ENCODE assay signal across 18 cellular contexts in the genomic region with DNA sequence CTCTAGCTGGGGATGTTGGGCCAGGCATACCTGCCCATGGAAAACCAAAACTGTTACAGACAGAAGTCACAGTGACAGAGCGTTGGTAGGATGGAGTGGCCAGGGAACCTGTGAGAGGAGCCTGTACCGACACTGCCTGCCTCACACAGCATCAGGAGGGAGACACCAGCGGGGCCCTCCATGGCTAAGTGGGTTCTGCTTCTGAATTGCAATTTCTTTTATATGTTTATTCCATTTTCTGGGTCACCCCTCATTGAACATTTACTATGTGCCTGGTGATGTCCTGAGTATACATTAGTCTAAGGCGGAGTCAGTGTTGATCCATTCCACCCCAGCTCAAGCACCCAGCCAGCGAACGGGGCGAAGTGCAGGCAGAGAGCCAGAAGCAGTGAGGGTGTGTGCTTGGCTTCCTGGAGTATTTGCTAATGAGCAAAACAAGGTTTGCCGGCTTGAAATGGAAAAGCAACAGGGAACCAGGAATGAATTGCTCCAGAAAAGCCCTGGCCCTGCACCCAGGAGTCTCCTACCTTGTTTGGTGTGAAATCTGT.
DNase-seq lines count a peak whose midpoint lies in the region; ATAC-seq, FAIRE-seq and TF ChIP-seq lines count a peak whose summit lies in the region.
"Had no signal": no experiment of that assay in that cellular context is flagged by ENCODE, and none has a peak within 500 bp of the region (broad histone marks: within the 10 kb centered on the region; RNA-seq: fewer than 3 reads in every experiment).

No MANE protein-coding gene starts in this region.

- POLR2A ChIA-PET in MCF 10A (lab: Yijun Ruan, JAX), result no interaction called here
- POLR2A ChIA-PET in PC-3 (lab: Charles Lee; ENCODE audit: unreplicated experiment), result no interaction called here

- H3K27ac Mint-ChIP-seq in MCF 10A (ENCODE audit: low read depth, unreplicated experiment), result no peak overlapping the region
- H3K27ac Mint-ChIP-seq: activated CD4-positive, alpha-beta memory T cell treated with anti-CD3 and anti-CD28 coated beads for 36 hours had no signal

- no peaks in the 10 kb centered on the region for H4K20me1 ChIP-seq in mammary epithelial cell (ENCODE audit: insufficient read depth, low read length)
- H4K20me1 ChIP-seq in PC-3 (ENCODE audit: low read length), result no peaks in the 10 kb centered on the region

- no peaks in the 10 kb centered on the region for H3K36me3 ChIP-seq in mammary epithelial cell (ENCODE audit: insufficient read depth, low read length)
- no peaks in the 10 kb centered on the region for H3K36me3 ChIP-seq in PC-3 (ENCODE audit: low read depth, low read length)
- H3K36me3 ChIP-seq in lower lobe of right lung, result no peaks in the 10 kb centered on the region
- H3K36me3 ChIP-seq in upper lobe of right lung, result no peaks in the 10 kb centered on the region
- H3K36me3 ChIP-seq: cardiac muscle cell had no signal

- H3K4me1 ChIP-seq in mammary epithelial cell (ENCODE audit: insufficient read depth, low read length) (no peaks in the 10 kb centered on the region), PC-3 (ENCODE audit: insufficient read depth, low read length) (peaks cover 10% of the 10 kb centered on the region; the same call in 1 of the 2 replicates), lower lobe of right lung (peaks cover 46% of the 10 kb centered on the region), upper lobe of right lung (peaks cover 41% of the 10 kb centered on the region)
- H3K4me1 ChIP-seq: Caco-2 had no signal

- H3K9ac ChIP-seq in mammary epithelial cell (ENCODE audit: insufficient read depth, low read length), result no peak overlapping the region
- no peak overlapping the region for H3K9ac ChIP-seq in PC-3 (ENCODE audit: low read length)

- CTCF ChIA-PET in MCF 10A (lab: Yijun Ruan, JAX) (interaction anchor here (0.6 to 1.3 kb wide), 4 partner anchors 29 to 152 kb away, joined by 3 to 4 read pairs (median 4); no protein-coding TSS in a partner anchor), mammary epithelial cell (lab: Charles Lee; ENCODE audit: low non-redundant PET) (interaction anchor here (0.6 kb wide), 1 partner anchor 221 kb away, joined by 3 read pairs; no protein-coding TSS in a partner anchor), PC-3 (lab: Charles Lee) (no interaction called here)

- WGBS in mammary epithelial cell (ENCODE audit: low coverage, missing lambda C conversion rate), result 68% methylated on average over 8 of the region's 8 CpGs

- H3K9me3 Mint-ChIP-seq in MCF 10A (ENCODE audit: unreplicated experiment), result no peaks in the 10 kb centered on the region
- H3K9me3 Mint-ChIP-seq: activated CD4-positive, alpha-beta memory T cell treated with anti-CD3 and anti-CD28 coated beads for 36 hours; activated T-cell treated with anti-CD3 and anti-CD28 coated beads, Interleukin-2, amount 50 U/mL, for 4 hours; naive B cell had no signal

- TF ChIP-seq CTCF in MCF 10A (IDR thresholded peaks at IDR 0.05; ENCODE audit: unreplicated experiment) (no peak), mammary epithelial cell (conservative IDR thresholded peaks at IDR 0.05 in 1 of 2, IDR thresholded peaks at IDR 0.05 in 1 of 2; ENCODE audit: extremely low read depth in 1 of 2, insufficient read depth in 1 of 2, low read depth in 1 of 2, low read length in 2 of 2) (no peak), PC-3 (conservative IDR thresholded peaks at IDR 0.05; ENCODE audit: low read depth, low read length) (no peak), lower lobe of right lung (IDR thresholded peaks at IDR 0.05) (no peak), upper lobe of right lung (IDR thresholded peaks at IDR 0.05) (no peak)

- H3K27me3 ChIP-seq in mammary epithelial cell (ENCODE audit: insufficient read depth, low read length) (no peaks in the 10 kb centered on the region), PC-3 (ENCODE audit: low read length) (no peaks in the 10 kb centered on the region), lower lobe of right lung (ENCODE audit: low read depth) (no peaks in the 10 kb centered on the region), upper lobe of right lung (no peaks in the 10 kb centered on the region)
- H3K27me3 ChIP-seq: cardiac muscle cell had no signal

- H3K4me1 Mint-ChIP-seq in MCF 10A (ENCODE audit: insufficient read depth, unreplicated experiment), result peaks cover 11% of the 10 kb centered on the region

- H3K9me2 ChIP-seq in PC-3 (replicated peaks; ENCODE audit: low read length), result no peaks in the 10 kb centered on the region

- H3K27me3 Mint-ChIP-seq in MCF 10A (ENCODE audit: insufficient read depth, unreplicated experiment), result no peaks in the 10 kb centered on the region

- no peaks in the 10 kb centered on the region for H3K79me2 ChIP-seq in mammary epithelial cell (ENCODE audit: insufficient read depth, low read length)
- H3K79me2 ChIP-seq in PC-3 (ENCODE audit: low read length), result peaks cover 32% of the 10 kb centered on the region

- peak; percentile 59 for DNase-seq in MCF 10A (ENCODE audit: unreplicated experiment)
- DNase-seq in mammary epithelial cell, result no peak
- peak; percentile 8 for DNase-seq in PC-3
- DNase-seq in lower lobe of right lung, result peak; percentile 72
- peak; percentile 83 for DNase-seq in upper lobe of right lung
- DNase-seq in GM12891 (ENCODE audit: insufficient read length, low spot score), result no peak
- DNase-seq: activated CD4-positive, alpha-beta memory T cell treated with anti-CD3 and anti-CD28 coated beads for 36 hours; activated T-cell treated with anti-CD3 and anti-CD28 coated beads, Interleukin-2, amount 50 U/mL, for 4 hours; Caco-2; effector memory CD4-positive, alpha-beta T cell; H7; naive B cell; NCI-H1930; stimulated activated CD4-positive, alpha-beta T cell treated with anti-CD3 and anti-CD28 coated beads, Interleukin-15, amount 100 ng/mL, for 24 hours had no signal

- H3K4me3 Mint-ChIP-seq in MCF 10A (ENCODE audit: unreplicated experiment), result no peak overlapping the region
- H3K4me3 Mint-ChIP-seq: activated CD4-positive, alpha-beta memory T cell treated with anti-CD3 and anti-CD28 coated beads for 36 hours; activated T-cell treated with anti-CD3 and anti-CD28 coated beads, Interleukin-2, amount 50 U/mL, for 4 hours; naive B cell had no signal

- no peak for FAIRE-seq in GM12891 (lab: Jason Lieb, UNC)
- FAIRE-seq: HTR-8/SVneo had no signal

- H3K4me3 ChIP-seq in mammary epithelial cell (replicated peaks in 1 of 3; ENCODE audit: insufficient read depth in 1 of 3, low read depth in 2 of 3, low read length in 3 of 3), result no peak overlapping the region
- no peak overlapping the region for H3K4me3 ChIP-seq in PC-3 (ENCODE audit: low read length)
- H3K4me3 ChIP-seq in lower lobe of right lung, result no peak overlapping the region
- H3K4me3 ChIP-seq in upper lobe of right lung, result no peak overlapping the region
- H3K4me3 ChIP-seq: cardiac muscle cell had no signal

- dilution Hi-C loops in mammary epithelial cell (cut with HindIII; ENCODE audit: low sequenced_read_pairs), result no loop called here

- H3K27ac ChIP-seq in mammary epithelial cell (ENCODE audit: insufficient read depth, low read depth, low read length) (no peak overlapping the region), PC-3 (ENCODE audit: low read length) (no peak overlapping the region), lower lobe of right lung (no peak overlapping the region), upper lobe of right lung (no peak overlapping the region)
- H3K27ac ChIP-seq: cardiac muscle cell had no signal

- H3K4me2 ChIP-seq in mammary epithelial cell (ENCODE audit: insufficient read depth, low read depth, low read length), result no peak overlapping the region
- no peak overlapping the region for H3K4me2 ChIP-seq in PC-3 (ENCODE audit: low read length)

- TF ChIP-seq POLR2A in GM12891 (IDR thresholded peaks at IDR 0.05; ENCODE audit: low read depth, low read length), result no peak

- peaks cover 4% of the 10 kb centered on the region for H3K36me3 Mint-ChIP-seq in MCF 10A (ENCODE audit: insufficient read depth, unreplicated experiment)
- H3K36me3 Mint-ChIP-seq: activated CD4-positive, alpha-beta memory T cell treated with anti-CD3 and anti-CD28 coated beads for 36 hours; naive B cell had no signal

- intact Hi-C loops in MCF 10A (cut with micrococcal nuclease) (no loop called here), mammary epithelial cell (cut with micrococcal nuclease) (no loop called here), PC-3 (cut with micrococcal nuclease) (no loop called here), lower lobe of right lung (cut with DNase I) (no loop called here), upper lobe of right lung (cut with DNase I) (no loop called here)

- no peaks in the 10 kb centered on the region for H3F3A ChIP-seq in PC-3 (ENCODE audit: low read length, unreplicated experiment)

- no TSS peak for BruUV-seq in MCF 10A (replicated peaks; lab: Mats Ljungman, UMichigan)
- BruUV-seq in mammary epithelial cell (replicated peaks; lab: Mats Ljungman, UMichigan), result no TSS peak
- no TSS peak for BruUV-seq in PC-3 (replicated peaks; lab: Mats Ljungman, UMichigan)

- no peaks in the 10 kb centered on the region for H3K9me3 ChIP-seq in mammary epithelial cell (replicated peaks; ENCODE audit: insufficient read depth, low read length)
- no peaks in the 10 kb centered on the region for H3K9me3 ChIP-seq in PC-3 (ENCODE audit: low read length)
- no peaks in the 10 kb centered on the region for H3K9me3 ChIP-seq in lower lobe of right lung
- H3K9me3 ChIP-seq in upper lobe of right lung, result no peaks in the 10 kb centered on the region
- H3K9me3 ChIP-seq: Caco-2 had no signal

- ATAC-seq in PC-3, result peak; percentile 73
- peak; percentile 72 to 81 for ATAC-seq in lower lobe of right lung
- peak; percentile 66 for ATAC-seq in upper lobe of right lung
- no peak for ATAC-seq in GM21390 (IDR thresholded peaks at IDR 0.05; ENCODE audit: unreplicated experiment)
- no peak for ATAC-seq in GM18519 (IDR thresholded peaks at IDR 0.05; ENCODE audit: low FRiP score, unreplicated experiment)
- ATAC-seq: activated T-cell treated with anti-CD3 and anti-CD28 coated beads, Interleukin-2, amount 50 U/mL, for 4 hours had no signal

- no peak overlapping the region for H2AFZ ChIP-seq in mammary epithelial cell (ENCODE audit: low read depth, low read length)
- H2AFZ ChIP-seq in PC-3 (ENCODE audit: low read length), result no peak overlapping the region

- in situ Hi-C loops in mammary epithelial cell (cut with MboI; ENCODE audit: low sequenced_read_pairs in 2 of 2), result no loop called here

TF ChIP-seq in GM12891, 5 proteins besides CTCF, POLR2A, EP300 and RAD21:
- TF ChIP-seq POLR2AphosphoS5 (IDR thresholded peaks at IDR 0.05; ENCODE audit: low read depth, low read length) (no peak), TAF1 (IDR thresholded peaks at IDR 0.05; ENCODE audit: low read depth, low read length) (no peak), PAX5 (IDR thresholded peaks at IDR 0.05; ENCODE audit: insufficient read depth, low read length, severe bottlenecking) (no peak), SPI1 (IDR thresholded peaks at IDR 0.05; ENCODE audit: low read depth, low read length) (no peak), POU2F2 (IDR thresholded peaks at IDR 0.05; ENCODE audit: low read depth, low read length) (no peak)

Comparison
In these comparisons a context has a peak if more than half of its experiments do, and no peak if none do; other contexts are left out.
1. DNase-seq: peak in MCF 10A (single experiment), PC-3 (single experiment), lower lobe of right lung (single experiment) and upper lobe of right lung (single experiment); none in mammary epithelial cell (single experiment) and GM12891 (single experiment).
2. ATAC-seq: peak in PC-3 (single experiment), lower lobe of right lung (2 of 2) and upper lobe of right lung (single experiment); none in GM21390 (single experiment) and GM18519 (single experiment).